In genomic region chr12:91958816-91959215, GRCh38 we compare ENCODE assay signal across 17 cellular contexts.
DNase-seq lines count a peak whose midpoint lies in the region; ATAC-seq, FAIRE-seq and TF ChIP-seq lines count a peak whose summit lies in the region.
"Had no signal": no experiment of that assay in that cellular context is flagged by ENCODE, and none has a peak within 500 bp of the region (broad histone marks: within the 10 kb centered on the region; RNA-seq: fewer than 3 reads in every experiment).

No MANE protein-coding gene starts in this region.

- ATAC-seq in HG03095 (IDR thresholded peaks at IDR 0.05; ENCODE audit: unreplicated experiment) = no peak
- ATAC-seq: gastroesophageal sphincter, HepG2, right cardiac atrium had no signal

- no peaks in the 10 kb centered on the region for H3K27me3 ChIP-seq in bronchial epithelial cell (ENCODE audit: control insufficient read depth, insufficient read depth, low read length)
- H3K27me3 ChIP-seq in kidney epithelial cell (ENCODE audit: control insufficient read depth, insufficient read depth, low read length) = no peaks in the 10 kb centered on the region
- H3K27me3 ChIP-seq: BLaER1 treated with 17β-estradiol and CSF1 and Interleukin-3, amounts not matched to agents 10 nM and 100 nM; gastroesophageal sphincter had no signal

- no peak for FAIRE-seq in bronchial epithelial cell (lab: Jason Lieb, UNC)
- FAIRE-seq in GM19239 (lab: Jason Lieb, UNC) = no peak
- FAIRE-seq: HepG2 had no signal

- H3K4me3 ChIP-seq in bronchial epithelial cell (ENCODE audit: low read depth, low read length) (no peak overlapping the region), kidney epithelial cell (ENCODE audit: low read depth, low read length) (no peak overlapping the region)
- H3K4me3 ChIP-seq: BLaER1 treated with 17β-estradiol and CSF1 and Interleukin-3, amounts not matched to agents 10 nM and 100 nM; gastroesophageal sphincter had no signal

- TF ChIP-seq CTCF in bronchial epithelial cell (IDR thresholded peaks at IDR 0.05; ENCODE audit: insufficient read depth, low read length, severe bottlenecking) (no peak), kidney epithelial cell (IDR thresholded peaks at IDR 0.05; ENCODE audit: insufficient read depth, low read length, poor library complexity, severe bottlenecking) (no peak)

- DNase-seq in AG20443 (ENCODE audit: low spot score) (peak; percentile 76), HS-5 (ENCODE audit: low read depth) (peak; percentile 36), bronchial epithelial cell (ENCODE audit: low read depth) (peak; percentile 71), kidney epithelial cell (ENCODE audit: low read depth) (peak; percentile 41), GM19239 (ENCODE audit: insufficient read length, low spot score) (no peak), HuH-7.5 (ENCODE audit: low spot score) (no peak)
- DNase-seq in NK-92 treated with Interleukin-12 subunit alpha and Interleukin-12 subunit beta, amount 100 ng/mL, for 24 hours (lab: John Stamatoyannopoulos, UW) = no peak
- DNase-seq: GF-D8, left cardiac atrium, naive B cell, NCI-H187, SHP77 treated with DMSO at 0.1 percent for 48 hours had no signal

- H3K36me3 ChIP-seq in bronchial epithelial cell (ENCODE audit: control insufficient read depth, insufficient read depth, low read length) (no peaks in the 10 kb centered on the region), kidney epithelial cell (ENCODE audit: control insufficient read depth, insufficient read depth, low read length) (no peaks in the 10 kb centered on the region)
- H3K36me3 ChIP-seq: BLaER1 treated with 17β-estradiol and CSF1 and Interleukin-3, amounts not matched to agents 10 nM and 100 nM; gastroesophageal sphincter had no signal

Comparison
In these comparisons a context has a peak if more than half of its experiments do, and no peak if none do; other contexts are left out.
1. DNase-seq: peak in AG20443 (single experiment), HS-5 (single experiment), bronchial epithelial cell (single experiment) and kidney epithelial cell (single experiment); none in NK-92 treated with Interleukin-12 subunit alpha and Interleukin-12 subunit beta, amount 100 ng/mL, for 24 hours (single experiment), GM19239 (single experiment) and HuH-7.5 (single experiment).